In genomic region chr2:197286805-197287595, GRCh38 we compare ENCODE assay signal across 8 cellular contexts. TPM values are rescaled to one million over a fixed set of nuclear protein-coding genes. Genes with fewer than 3 reads are reported as not detected.
A peak's percentile ranks its signal among the peaks of the same experiment; 100 is the strongest.
DNase-seq lines count a peak whose midpoint lies in the region; ATAC-seq and TF ChIP-seq lines count a peak whose summit lies in the region.

No MANE protein-coding gene starts in this region.

- POLR2A ChIA-PET in A673 (lab: Charles Lee; ENCODE audit: low non-redundant PET): no interaction called here

- H3K27ac ChIP-seq in A673 (ENCODE audit: low read depth, low read length, poor library complexity, severe bottlenecking) (no peak overlapping the region), Peyer's patch (peak overlapping the region; percentile 47 to 73 (median 56)), mesenchymal stem cell (ENCODE audit: low read length, poor library complexity, severe bottlenecking) (no peak overlapping the region)

- TF ChIP-seq CTCF in A673 (conservative IDR thresholded peaks at IDR 0.05; ENCODE audit: low read depth, low read length) (no peak), Peyer's patch (IDR thresholded peaks at IDR 0.05) (no peak), BE2C (IDR thresholded peaks at IDR 0.05; ENCODE audit: low read depth, low read length) (no peak)

- no peak overlapping the region for H2BK12ac ChIP-seq in mesenchymal stem cell (ENCODE audit: low read length in 2 of 2)

- peak overlapping the region; percentile 12 for H3K9ac ChIP-seq in mesenchymal stem cell (ENCODE audit: low read length)

- no peaks in the 10 kb centered on the region for H3K27me3 ChIP-seq in A673 (replicated peaks; ENCODE audit: insufficient read depth, low read depth, low read length, poor library complexity)
- H3K27me3 ChIP-seq in Peyer's patch: no peaks in the 10 kb centered on the region
- no peaks in the 10 kb centered on the region for H3K27me3 ChIP-seq in mesenchymal stem cell (ENCODE audit: control insufficient read depth in 1 of 2, insufficient read depth in 1 of 2, low read length in 2 of 2)
- H3K27me3 ChIP-seq in BE2C: no peaks in the 10 kb centered on the region

- H3K9me3 ChIP-seq in A673 (ENCODE audit: low read depth, low read length, poor library complexity, severe bottlenecking) (no peaks in the 10 kb centered on the region), Peyer's patch (no peaks in the 10 kb centered on the region), mesenchymal stem cell (ENCODE audit: control insufficient read depth, low read length) (no peaks in the 10 kb centered on the region), BE2C (no peaks in the 10 kb centered on the region)

- H2BK15ac ChIP-seq in mesenchymal stem cell (ENCODE audit: low read depth, poor library complexity, severe bottlenecking): no peak overlapping the region

- no peak overlapping the region for H2AFZ ChIP-seq in mesenchymal stem cell (ENCODE audit: low read depth, low read length)

- H2AK5ac ChIP-seq in mesenchymal stem cell (ENCODE audit: low read length, severe bottlenecking): no peak overlapping the region

- H3K4me2 ChIP-seq in mesenchymal stem cell (ENCODE audit: low read length, poor library complexity, severe bottlenecking): no peak overlapping the region

- peak; percentile 73 for DNase-seq in A673 (ENCODE audit: low spot score)
- peak in 2 of 3 donors; percentile 45 to 78 for DNase-seq in Peyer's patch
- peak; percentile 28 for DNase-seq in cerebellar cortex (ENCODE audit: low spot score)
- DNase-seq in mesenchymal stem cell: peak; percentile 88
- DNase-seq in NCI-H1048 (lab: John Stamatoyannopoulos, UW): no peak
- no peak for DNase-seq in BE2C

- H2BK120ac ChIP-seq in mesenchymal stem cell (ENCODE audit: low read depth, low read length): no peak overlapping the region

- H2BK5ac ChIP-seq in mesenchymal stem cell (ENCODE audit: low read depth, low read length, poor library complexity, severe bottlenecking): no peak overlapping the region

- H3K14ac ChIP-seq in mesenchymal stem cell (ENCODE audit: low read length in 2 of 2): no peak overlapping the region

- peaks cover 26% of the 10 kb centered on the region for H3K4me1 ChIP-seq in A673 (ENCODE audit: insufficient read depth, low read length, poor library complexity, severe bottlenecking)
- peaks cover 0 to 9% (median 2%) of the 10 kb centered on the region in 4 donors for H3K4me1 ChIP-seq in Peyer's patch
- H3K4me1 ChIP-seq in mesenchymal stem cell (ENCODE audit: control insufficient read depth, insufficient read depth, low read depth, low read length): no peaks in the 10 kb centered on the region
- H3K4me1 ChIP-seq in BE2C: no peaks in the 10 kb centered on the region

- no peaks in the 10 kb centered on the region for H3K36me3 ChIP-seq in A673 (ENCODE audit: insufficient read depth, low read length, poor library complexity, severe bottlenecking)
- no peaks in the 10 kb centered on the region for H3K36me3 ChIP-seq in Peyer's patch
- H3K36me3 ChIP-seq in mesenchymal stem cell (ENCODE audit: control insufficient read depth in 1 of 2, insufficient read depth in 2 of 2, low read depth in 1 of 2, low read length in 2 of 2): no peaks in the 10 kb centered on the region
- no peaks in the 10 kb centered on the region for H3K36me3 ChIP-seq in BE2C

- H3K18ac ChIP-seq in mesenchymal stem cell (ENCODE audit: low read depth in 1 of 2, low read length in 2 of 2): no peak overlapping the region

- H3K23ac ChIP-seq in mesenchymal stem cell (ENCODE audit: low read length in 2 of 2): no peak overlapping the region

- no peak overlapping the region for H4K91ac ChIP-seq in mesenchymal stem cell (ENCODE audit: low read length)

- no peak for TF ChIP-seq POLR2A in Peyer's patch (IDR thresholded peaks at IDR 0.05)

- H4K8ac ChIP-seq in mesenchymal stem cell (ENCODE audit: low read length): no peak overlapping the region

- CTCF ChIA-PET in A673 (lab: Charles Lee): no interaction called here

- ATAC-seq in GM18511 (IDR thresholded peaks at IDR 0.05; ENCODE audit: unreplicated experiment) (peak; percentile 93), HG03039 (IDR thresholded peaks at IDR 0.05; ENCODE audit: unreplicated experiment) (peak; percentile 86)

- H3K4ac ChIP-seq in mesenchymal stem cell (ENCODE audit: low read depth in 1 of 2, low read length in 2 of 2): no peak overlapping the region

- H3K79me1 ChIP-seq in mesenchymal stem cell (replicated peaks; ENCODE audit: low read length, poor library complexity, severe bottlenecking): peaks cover 12% of the 10 kb centered on the region

- intact Hi-C loops in A673 (cut with micrococcal nuclease; ENCODE audit: unreplicated experiment): no loop called here

- H3K4me3 ChIP-seq in A673 (ENCODE audit: low read depth, low read length, poor library complexity, severe bottlenecking) (no peak overlapping the region), Peyer's patch (no peak overlapping the region), mesenchymal stem cell (ENCODE audit: insufficient read depth in 1 of 2, low read depth in 1 of 2, low read length in 2 of 2) (no peak overlapping the region), BE2C (ENCODE audit: low read depth, low read length) (no peak overlapping the region)

- 100% methylated on average over 3 of the region's 8 CpGs for WGBS in mesenchymal stem cell

- BruUV-seq in A673 (replicated peaks; lab: Mats Ljungman, UMichigan): no TSS peak

RNA-seq across cellular contexts. Expression of gene ANKRD44, which starts 23.6 kb away (rescaled TPM):
- total RNA-seq in A673 (2021): 17.0 and 22.2 TPM in 2 replicates
- total RNA-seq in Peyer's patch: 100 to 1,000 TPM in 1 of 4 donors, 10 to 100 TPM in 3; 24.8 to 215 (median 32.0) TPM
- polyA plus RNA-seq in mesenchymal stem cell (2013, experiment 1 of 2): 2.4 TPM
- polyA plus RNA-seq in mesenchymal stem cell (2013, experiment 2 of 2): 2.8 TPM
- polyA plus RNA-seq in BE2C (2012; ENCODE audit: insufficient read depth, insufficient read length, low read depth): 14.4 TPM

Comparison
In these comparisons a context has a peak if more than half of its experiments do, and no peak if none do; other contexts are left out.
1. DNase-seq: peak in A673 (single experiment), Peyer's patch (2 of 3), cerebellar cortex (single experiment) and mesenchymal stem cell (single experiment); none in NCI-H1048 (single experiment) and BE2C (single experiment).
2. H3K27ac ChIP-seq: peak in Peyer's patch (4 of 4); none in A673 (single experiment) and mesenchymal stem cell (single experiment).